In the genomic region with DNA sequence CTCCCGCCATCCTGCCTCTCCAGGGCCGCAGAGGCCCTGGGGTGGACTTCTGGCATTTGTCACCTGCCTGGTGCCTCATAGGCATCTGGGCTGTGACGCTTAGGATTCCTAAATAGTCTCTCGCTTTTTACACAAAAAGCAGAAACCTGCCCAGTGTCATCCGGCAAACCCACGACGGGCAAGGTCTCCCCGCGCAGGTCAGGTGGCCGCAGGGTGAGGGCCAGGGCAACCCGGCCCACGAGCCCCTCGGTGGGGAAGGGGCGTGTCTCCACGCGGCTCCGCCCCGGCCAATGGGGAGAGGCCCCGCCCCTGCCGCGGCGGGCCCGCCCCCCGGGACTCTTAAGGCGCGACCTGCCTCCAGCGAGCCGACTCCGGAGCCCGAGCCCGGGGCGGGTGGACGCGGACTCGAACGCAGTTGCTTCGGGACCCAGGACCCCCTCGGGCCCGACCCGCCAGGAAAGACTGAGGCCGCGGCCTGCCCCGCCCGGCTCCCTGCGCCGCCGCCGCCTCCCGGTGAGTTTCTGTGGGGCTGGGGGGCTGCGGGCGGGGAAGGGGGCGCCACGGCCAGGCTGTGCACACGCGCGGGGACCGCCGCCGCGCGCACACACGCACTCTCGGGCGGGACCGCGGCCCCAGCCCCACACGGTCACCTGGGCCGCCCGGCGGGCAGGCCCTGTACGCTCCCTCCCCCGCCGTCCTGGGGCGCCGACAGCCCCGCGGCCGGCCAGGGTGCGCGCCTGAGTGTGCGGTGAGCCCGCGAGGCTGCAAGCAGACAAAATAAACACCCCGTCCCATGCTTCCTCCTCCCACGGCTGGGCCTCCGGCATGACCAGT, we compare ENCODE assay signal across 8 cellular contexts.
A peak's percentile ranks its signal among the peaks of the same experiment; 100 is the strongest.
DNase-seq lines count a peak whose midpoint lies in the region; ATAC-seq and TF ChIP-seq lines count a peak whose summit lies in the region.

A gene (plus strand): TSS at position 368 of the 834 bp plus-strand sequence. CDS start 9,030 bp downstream, outside the sequence.

- peaks cover 62% of the 10 kb centered on the region for H3K4me1 ChIP-seq in mucosa of stomach (ENCODE audit: control insufficient read depth, insufficient read depth, low read length)

- ATAC-seq in GM19397 (IDR thresholded peaks at IDR 0.05; ENCODE audit: unreplicated experiment) (peak; percentile 70), GM18517 (IDR thresholded peaks at IDR 0.05; ENCODE audit: unreplicated experiment) (no peak)

- H3K27me3 ChIP-seq in mucosa of stomach (ENCODE audit: control insufficient read depth, insufficient read depth, low read length) = peaks cover 14% of the 10 kb centered on the region

- H3K9ac ChIP-seq in mucosa of stomach (ENCODE audit: low read length) = peak within 1 kb of the TSS; percentile 66

- H3K4me3 ChIP-seq in AG04449 (ENCODE audit: low read depth, low read length) (peak within 1 kb of the TSS; percentile 93), mucosa of stomach (ENCODE audit: low read length) (peak within 1 kb of the TSS; percentile 25)

- CTCF ChIA-PET in AG04449 (lab: Yijun Ruan, JAX) = interaction anchor here (0.9 to 8.8 kb wide), 4 partner anchors 11 to 83 kb away, joined by 4 to 174 read pairs (median 56); no protein-coding TSS in a partner anchor

- peak; percentile 53 for TF ChIP-seq POLR2A in erythroblast (IDR thresholded peaks at IDR 0.05; ENCODE audit: low read length)

- H3K36me3 ChIP-seq in mucosa of stomach (ENCODE audit: control insufficient read depth, insufficient read depth, low read length) = no peaks in the 10 kb centered on the region

- H3K9me3 ChIP-seq in mucosa of stomach (ENCODE audit: control insufficient read depth, low read length) = no peaks in the 10 kb centered on the region

- no peak for TF ChIP-seq CTCF in AG04449 (IDR thresholded peaks at IDR 0.05; ENCODE audit: insufficient read depth, low read length, missing control alignments)

- POLR2A ChIA-PET in AG04449 (lab: Yijun Ruan, JAX) = interaction anchor here (1.0 to 3.9 kb wide), 6 partner anchors 11 to 21 kb away, joined by 4 to 28 read pairs (median 14); no protein-coding TSS in a partner anchor

- DNase-seq in AG04449 (ENCODE audit: low read depth, low spot score) (no peak), NCI-H69 (lab: John Stamatoyannopoulos, UW) (peak; percentile 78), erythroblast (lab: John Stamatoyannopoulos, UW) (peak; percentile 71 to 79)
- peak; percentile 85 for DNase-seq in activated T-cell treated with anti-CD3 and anti-CD28 coated beads, Interleukin-2, amount 50 U/mL, for 1 hour
- DNase-seq in stimulated activated CD8-positive, alpha-beta memory T cell treated with anti-CD3 and anti-CD28 coated beads, Interleukin-4, amount 100 ng/mL, for 4 hours (ENCODE audit: low read depth in 2 of 2, low spot score in 1 of 2) = peak; percentile 30 to 53
